Comparison of ENCODE assay signal across 8 cellular contexts in the genomic region with DNA sequence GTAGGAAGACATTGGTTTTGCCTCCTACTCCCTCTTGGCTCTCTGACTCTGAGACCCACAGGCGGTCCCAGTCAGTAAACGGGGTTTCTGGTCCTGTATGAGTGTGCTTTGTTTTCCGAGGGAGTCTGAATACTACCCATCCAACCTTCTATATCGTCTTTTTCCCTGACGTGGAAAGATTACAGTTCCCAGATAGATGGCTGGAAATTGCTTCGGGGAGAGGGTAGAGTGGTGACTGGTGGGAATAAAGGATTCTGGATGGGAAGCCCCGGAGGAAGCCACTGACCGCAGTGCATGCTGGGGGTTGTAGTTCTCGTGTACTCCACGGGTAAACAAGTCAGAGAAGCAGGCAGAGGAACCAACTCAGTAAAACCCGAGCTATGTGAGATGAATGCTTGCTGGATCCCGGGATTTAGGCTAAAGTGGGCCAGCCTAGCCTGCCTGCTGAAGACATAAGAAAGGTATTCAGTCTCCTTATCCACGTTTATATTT.
DNase-seq lines count a peak whose midpoint lies in the region; TF ChIP-seq lines count a peak whose summit lies in the region.

No MANE protein-coding gene starts in this region.

- DNase-seq in ELR (ENCODE audit: low read depth) (peak; percentile 84), HEK293T (ENCODE audit: extremely low spot score) (peak; percentile 92), NCI-H2107 treated with DMSO at 0.1 percent for 48 hours (lab: John Stamatoyannopoulos, UW; ENCODE audit: unreplicated experiment) (peak; percentile 15), colonic mucosa (peak; percentile 86), kidney tubule cell (ENCODE audit: low spot score) (peak; percentile 53), NCI-H2196 (lab: John Stamatoyannopoulos, UW; ENCODE audit: unreplicated experiment) (no peak)
- peak; percentile 10 for DNase-seq in activated CD4-positive, CD25-positive, alpha-beta regulatory T cell treated with anti-CD3 and anti-CD28 coated beads, Interleukin-2, amount 50 U/mL, for 16 hours (ENCODE audit: low read depth, low spot score)
- DNase-seq in stimulated activated CD4-positive, alpha-beta T cell treated with anti-CD3 and anti-CD28 coated beads, Interleukin-15, amount 100 ng/mL, for 24 hours = peak; percentile 70

- H3K9me3 ChIP-seq in colonic mucosa = no peaks in the 10 kb centered on the region

- H3K27me3 ChIP-seq in colonic mucosa = no peaks in the 10 kb centered on the region

- intact Hi-C loops in colonic mucosa (cut with DNase I) = no loop called here

- no peak overlapping the region for H3K4me3 ChIP-seq in colonic mucosa

- H3K27ac ChIP-seq in colonic mucosa = no peak overlapping the region

- H3K36me3 ChIP-seq in colonic mucosa = no peaks in the 10 kb centered on the region

- CTCF ChIA-PET in HEK293T (lab: Yijun Ruan, JAX) = no interaction called here

- no peak for TF ChIP-seq CTCF in colonic mucosa (IDR thresholded peaks at IDR 0.05)

- H3K9ac ChIP-seq in colonic mucosa (ENCODE audit: low read depth in 2 of 2, low read length in 2 of 2) = peak overlapping the region; percentile 33 to 53

- no peaks in the 10 kb centered on the region for H3K4me1 ChIP-seq in colonic mucosa

- POLR2A ChIA-PET in HEK293T (lab: Yijun Ruan, JAX) = interaction anchor here (1.0 kb wide), 1 partner anchor 65 kb away, joined by 3 read pairs; no protein-coding TSS in a partner anchor

TF ChIP-seq in HEK293T, 16 proteins besides CTCF, POLR2A, EP300 and RAD21:
- peak; percentile 70 for TF ChIP-seq L3MBTL2 (conservative IDR thresholded peaks at IDR 0.05)
- TF ChIP-seq FOXK2 (IDR thresholded peaks at IDR 0.05) = peak; percentile 43; the same call in 1 of the 2 replicates
- no peak for TF ChIP-seq ZNF384 (IDR thresholded peaks at IDR 0.05)
- no peak for TF ChIP-seq SP1 (IDR thresholded peaks at IDR 0.05)
